ENCODE assay signal across 7 cellular contexts in genomic region chr10:132452651-132453469, GRCh38. TPM values are rescaled to one million over a fixed set of nuclear protein-coding genes. Genes with fewer than 3 reads are reported as not detected.
A peak's percentile ranks its signal among the peaks of the same experiment; 100 is the strongest.
DNase-seq lines count a peak whose midpoint lies in the region; ATAC-seq and TF ChIP-seq lines count a peak whose summit lies in the region.

No MANE protein-coding gene starts in this region.

- ATAC-seq in HG02642 (IDR thresholded peaks at IDR 0.05; ENCODE audit: poor library complexity, unreplicated experiment) (peak; percentile 79), body of pancreas (peak; percentile 81)

- H3K9me3 ChIP-seq in body of pancreas (no peaks in the 10 kb centered on the region), spleen (no peaks in the 10 kb centered on the region)

- no peaks in the 10 kb centered on the region for H3K36me3 ChIP-seq in body of pancreas (replicated peaks in 1 of 2; ENCODE audit: insufficient read depth in 1 of 2, low read depth in 2 of 2)
- no peaks in the 10 kb centered on the region for H3K36me3 ChIP-seq in spleen

- H3K4me1 Mint-ChIP-seq in immature natural killer cell, result peaks cover 12 to 16% of the 10 kb centered on the region in 2 donors

- WGBS in body of pancreas, 2 donors, result 0 to 8% methylated on average over 7 to 31 of the region's 45 CpGs
- WGBS in spleen, 5 donors, result 4 to 8% (median 6%) methylated on average over 26 to 45 of the region's 45 CpGs

- TF ChIP-seq CTCF in GM13977 (IDR thresholded peaks at IDR 0.05; ENCODE audit: extremely low read depth, insufficient read depth, missing control alignments) (peak; percentile 96), body of pancreas (IDR thresholded peaks at IDR 0.05) (peak; percentile 96 to 99 (median 98)), spleen (IDR thresholded peaks at IDR 0.05 in 8 of 11, conservative IDR thresholded peaks at IDR 0.05 in 3 of 11) (peak; percentile 92 to 100 (median 99))

- H3K27me3 ChIP-seq in body of pancreas (no peaks in the 10 kb centered on the region), spleen (replicated peaks in 1 of 7) (peaks cover 0 to 3% (median 0%) of the 10 kb centered on the region in 7 donors)

- H3K27ac Mint-ChIP-seq in immature natural killer cell, result peak overlapping the region; percentile 74 to 95 (median 92)

- no peaks in the 10 kb centered on the region for H3K9me3 Mint-ChIP-seq in immature natural killer cell

- H3K4me3 ChIP-seq in body of pancreas (no peak overlapping the region), spleen (peak overlapping the region in 5 of 8 donors; percentile 3 to 52 (median 9))

- peaks cover 34% of the 10 kb centered on the region for H3K4me1 ChIP-seq in body of pancreas
- peaks cover 19 to 54% (median 34%) of the 10 kb centered on the region in 6 donors for H3K4me1 ChIP-seq in spleen

- H3K36me3 Mint-ChIP-seq in immature natural killer cell, result no peaks in the 10 kb centered on the region

- intact Hi-C loops in body of pancreas (cut with DNase I) (loop anchor here (2.0 kb wide), 1 partner anchor 68 kb away; no protein-coding TSS in a partner anchor), spleen (cut with DNase I; ENCODE audit: low total_unique reads) (loop anchor here (5.0 to 10.0 kb wide), 3 partner anchors 61 to 231 kb away; partner anchors contain the start of gene INPP5A)

- peak overlapping the region; percentile 23 to 66 (median 54) for H3K27ac ChIP-seq in body of pancreas
- peak overlapping the region; percentile 47 to 89 (median 72) for H3K27ac ChIP-seq in spleen

- in situ Hi-C loops in GM13977 (cut with MboI; ENCODE audit: low pct_unique_long_range_greater_than_20kb, low sequenced_read_pairs, unreplicated experiment), result loop anchor here (10.0 kb wide), 1 partner anchor 192 kb away; no protein-coding TSS in a partner anchor

- DNase-seq in GM13977 (ENCODE audit: low spot score) (peak; percentile 99), NCI-H1092 (lab: John Stamatoyannopoulos, UW) (peak; percentile 67), UCSD-AML1 (lab: John Stamatoyannopoulos, UW; ENCODE audit: unreplicated experiment) (peak; percentile 86), body of pancreas (peak; percentile 92 to 97 (median 94)), immature natural killer cell (peak; percentile 89 to 91 (median 89)), spleen (peak; percentile 98)

- peaks cover 3 to 7% (median 3%) of the 10 kb centered on the region in 3 donors for H3K27me3 Mint-ChIP-seq in immature natural killer cell (ENCODE audit: low read depth in 3 of 3)

- peak overlapping the region; percentile 46 to 62 (median 57) for H3K4me3 Mint-ChIP-seq in immature natural killer cell

- TF ChIP-seq POLR2A in body of pancreas (IDR thresholded peaks at IDR 0.05) (no peak), spleen (IDR thresholded peaks at IDR 0.05) (no peak)

RNA-seq across cellular contexts. Expression of gene PWWP2B, which starts 55.9 kb away (rescaled TPM):
- total RNA-seq in body of pancreas, result 10 to 100 TPM; 31.9 to 46.5 TPM
- polyA plus RNA-seq in immature natural killer cell, result 1 to 10 TPM; 4.0 to 7.3 (median 4.3) TPM
- total RNA-seq in spleen, result 10 to 100 TPM; 24.8 to 41.7 (median 28.1) TPM
- 10 to 100 TPM; 22.5 to 50.0 (median 27.8) TPM for polyA plus RNA-seq in spleen

Comparison
In these comparisons a context has a peak if more than half of its experiments do, and no peak if none do; other contexts are left out.
1. H3K4me3 ChIP-seq: peak in spleen (5 of 8); none in body of pancreas (0 of 2).
2. Peak in every context shown above with its lines, with median percentiles within 50 percentile points of each other: DNase-seq and CTCF ChIP-seq.